Comparison of ENCODE assay signal across 12 cellular contexts in genomic region chr2:215870986-215871385, GRCh38.
DNase-seq lines count a peak whose midpoint lies in the region; ATAC-seq and TF ChIP-seq lines count a peak whose summit lies in the region.
"Had no signal": no experiment of that assay in that cellular context is flagged by ENCODE, and none has a peak within 500 bp of the region (broad histone marks: within the 10 kb centered on the region; RNA-seq: fewer than 3 reads in every experiment).

No MANE protein-coding gene starts in this region.

- no peaks in the 10 kb centered on the region for H3K4me1 ChIP-seq in stomach
- peaks cover 0 to 10% (median 7%) of the 10 kb centered on the region in 4 donors for H3K4me1 ChIP-seq in esophagus muscularis mucosa

- no peaks in the 10 kb centered on the region for H3K4me1 Mint-ChIP-seq in activated T-cell treated with anti-CD3 and anti-CD28 coated beads, Interleukin-2, amount 50 U/mL, for 24 hours (ENCODE audit: low read depth)
- H3K4me1 Mint-ChIP-seq in progenitor cell of endocrine pancreas (ENCODE audit: low read depth), result peaks cover 1% of the 10 kb centered on the region

- H3K27me3 Mint-ChIP-seq in activated T-cell treated with anti-CD3 and anti-CD28 coated beads, Interleukin-2, amount 50 U/mL, for 24 hours, result peaks cover 25% of the 10 kb centered on the region
- no peaks in the 10 kb centered on the region for H3K27me3 Mint-ChIP-seq in progenitor cell of endocrine pancreas
- H3K27me3 Mint-ChIP-seq: CD4-positive, alpha-beta T cell had no signal

- H3K9me3 Mint-ChIP-seq in activated T-cell treated with anti-CD3 and anti-CD28 coated beads, Interleukin-2, amount 50 U/mL, for 24 hours, result no peaks in the 10 kb centered on the region
- no peaks in the 10 kb centered on the region for H3K9me3 Mint-ChIP-seq in progenitor cell of endocrine pancreas (ENCODE audit: low read depth)
- H3K9me3 Mint-ChIP-seq: CD4-positive, alpha-beta T cell; nephron had no signal

- no peaks in the 10 kb centered on the region for H3K27me3 ChIP-seq in stomach
- no peaks in the 10 kb centered on the region for H3K27me3 ChIP-seq in esophagus muscularis mucosa

- in situ Hi-C loops in astrocyte of the cerebellum (cut with HindIII; ENCODE audit: low sequenced_read_pairs), result no loop called here

- intact Hi-C loops in stomach (cut with DNase I; ENCODE audit: low total_unique reads), result no loop called here
- intact Hi-C loops in esophagus muscularis mucosa (cut with DNase I), result no loop called here

- H3K27ac Mint-ChIP-seq in activated T-cell treated with anti-CD3 and anti-CD28 coated beads, Interleukin-2, amount 50 U/mL, for 24 hours, result no peak overlapping the region
- H3K27ac Mint-ChIP-seq in progenitor cell of endocrine pancreas, result no peak overlapping the region
- H3K27ac Mint-ChIP-seq: CD4-positive, alpha-beta T cell; nephron had no signal

- WGBS in stomach, 5 donors, result 92 to 95% (median 94%) methylated on average over 2 of the region's 2 CpGs
- WGBS in esophagus muscularis mucosa, result 95% methylated on average over 2 of the region's 2 CpGs

- peak; percentile 56 for ATAC-seq in HG03175 (IDR thresholded peaks at IDR 0.05; ENCODE audit: unreplicated experiment)

- no peaks in the 10 kb centered on the region for H3K36me3 Mint-ChIP-seq in activated T-cell treated with anti-CD3 and anti-CD28 coated beads, Interleukin-2, amount 50 U/mL, for 24 hours (ENCODE audit: low read depth)
- H3K36me3 Mint-ChIP-seq in progenitor cell of endocrine pancreas (ENCODE audit: insufficient read depth), result no peaks in the 10 kb centered on the region

- H3K9me3 ChIP-seq in stomach (no peaks in the 10 kb centered on the region), esophagus muscularis mucosa (no peaks in the 10 kb centered on the region)

- DNase-seq in activated T-cell treated with anti-CD3 and anti-CD28 coated beads for 48 hours (ENCODE audit: low read depth) (peak; percentile 7), astrocyte of the cerebellum (ENCODE audit: low read depth) (no peak), progenitor cell of endocrine pancreas (ENCODE audit: low spot score, unreplicated experiment) (no peak), stomach (no peak), esophagus muscularis mucosa (ENCODE audit: extremely low spot score) (no peak), nucleus accumbens (lab: John Stamatoyannopoulos, UW) (no peak)
- DNase-seq in activated T-cell treated with anti-CD3 and anti-CD28 coated beads, Interleukin-2, amount 50 U/mL, for 24 hours, result no peak
- DNase-seq: activated CD8-positive, alpha-beta memory T cell treated with anti-CD3 and anti-CD28 coated beads, Interleukin-2, amount 50 U/mL, for 4 hours; CD4-positive, alpha-beta T cell; NCI-H1417 treated with DMSO at 0.1 percent for 48 hours had no signal

- TF ChIP-seq EP300 in stomach (IDR thresholded peaks at IDR 0.05) (no peak), esophagus muscularis mucosa (IDR thresholded peaks at IDR 0.05) (no peak)

- peak; percentile 37 for TF ChIP-seq CTCF in astrocyte of the cerebellum (IDR thresholded peaks at IDR 0.05; ENCODE audit: low read depth, low read length, missing control alignments)
- TF ChIP-seq CTCF in progenitor cell of endocrine pancreas (IDR thresholded peaks at IDR 0.05; ENCODE audit: unreplicated experiment), result peak; percentile 40
- TF ChIP-seq CTCF in stomach (IDR thresholded peaks at IDR 0.05), result no peak
- TF ChIP-seq CTCF in esophagus muscularis mucosa (IDR thresholded peaks at IDR 0.05), result peak in 1 of 3 experiments; percentile 19

- H3K27ac ChIP-seq in stomach (no peak overlapping the region), esophagus muscularis mucosa (replicated peaks in 1 of 4) (no peak overlapping the region)

- no peak overlapping the region for H3K4me3 Mint-ChIP-seq in activated T-cell treated with anti-CD3 and anti-CD28 coated beads, Interleukin-2, amount 50 U/mL, for 24 hours
- no peak overlapping the region for H3K4me3 Mint-ChIP-seq in progenitor cell of endocrine pancreas (ENCODE audit: low read depth)
- H3K4me3 Mint-ChIP-seq: CD4-positive, alpha-beta T cell; nephron had no signal

- TF ChIP-seq POLR2A in stomach (IDR thresholded peaks at IDR 0.05) (no peak), esophagus muscularis mucosa (IDR thresholded peaks at IDR 0.05; ENCODE audit: low read depth) (no peak)

- H3K4me3 ChIP-seq in astrocyte of the cerebellum (ENCODE audit: low read depth, low read length), result no peak overlapping the region
- no peak overlapping the region for H3K4me3 ChIP-seq in stomach
- H3K4me3 ChIP-seq in esophagus muscularis mucosa, result no peak overlapping the region

- no peaks in the 10 kb centered on the region for H3K36me3 ChIP-seq in stomach
- no peaks in the 10 kb centered on the region for H3K36me3 ChIP-seq in esophagus muscularis mucosa

Comparison
In these comparisons a context has a peak if more than half of its experiments do, and no peak if none do; other contexts are left out.
1. CTCF ChIP-seq: peak in astrocyte of the cerebellum (single experiment) and progenitor cell of endocrine pancreas (single experiment); none in stomach (0 of 7).